34 cellular contexts compared by ENCODE assay signal in the genomic region with DNA sequence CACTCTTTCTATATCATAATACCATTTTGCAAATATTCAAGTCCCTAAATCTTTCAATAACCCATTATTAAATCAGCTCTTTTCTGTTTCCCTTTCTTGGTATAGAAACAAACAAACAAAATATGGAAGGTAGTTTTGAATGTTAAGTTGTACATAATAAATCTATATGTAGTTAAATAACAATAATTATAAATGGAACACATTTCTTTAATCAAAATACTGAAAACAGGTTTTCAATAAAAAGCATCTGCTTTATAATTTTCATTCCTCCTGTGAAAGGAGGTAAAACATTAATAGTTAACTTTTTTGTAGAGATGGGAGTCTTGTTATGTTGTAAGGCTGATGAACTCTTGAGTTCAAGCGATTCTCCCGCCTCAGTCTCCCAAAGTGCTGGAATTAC.
"Had no signal": no experiment of that assay in that cellular context is flagged by ENCODE, and none has a peak within 500 bp of the region (broad histone marks: within the 10 kb centered on the region; RNA-seq: fewer than 3 reads in every experiment).

No MANE protein-coding gene starts in this region.

- H3K4me3 ChIP-seq: MG63 had no signal

- DNase-seq: Karpas-422, Kasumi-1, MG63, MM.1S, MV-4-11, NCI-H1048, NCI-H1092, NCI-H1092 treated with DMSO at 0.1 percent for 48 hours, NCI-H1105, NCI-H1105 treated with DMSO at 0.1 percent for 48 hours, NCI-H1417, NCI-H1417 treated with DMSO at 0.1 percent for 48 hours, NCI-H1436, NCI-H1436 treated with DMSO at 0.1 percent for 48 hours, NCI-H146, NCI-H1694, NCI-H187, NCI-H187 treated with DMSO at 0.1 percent for 48 hours, NCI-H1930, NCI-H2029, NCI-H2029 treated with DMSO at 0.1 percent for 48 hours, NCI-H2081, NCI-H2081 treated with DMSO at 0.1 percent for 48 hours, NCI-H2107, NCI-H2171, NCI-H2171 treated with DMSO at 0.1 percent for 48 hours, NCI-H2227 treated with DMSO at 0.1 percent for 48 hours, NCI-H226, NCI-H345, NCI-H446, NCI-H446 treated with DMSO at 0.1 percent for 48 hours, NCI-H510A, NCI-H510A treated with DMSO at 0.1 percent for 48 hours, NCI-H524 had no signal

- H3K27me3 ChIP-seq: MG63 had no signal
